Comparison of ENCODE assay signal across 8 cellular contexts in the genomic region with DNA sequence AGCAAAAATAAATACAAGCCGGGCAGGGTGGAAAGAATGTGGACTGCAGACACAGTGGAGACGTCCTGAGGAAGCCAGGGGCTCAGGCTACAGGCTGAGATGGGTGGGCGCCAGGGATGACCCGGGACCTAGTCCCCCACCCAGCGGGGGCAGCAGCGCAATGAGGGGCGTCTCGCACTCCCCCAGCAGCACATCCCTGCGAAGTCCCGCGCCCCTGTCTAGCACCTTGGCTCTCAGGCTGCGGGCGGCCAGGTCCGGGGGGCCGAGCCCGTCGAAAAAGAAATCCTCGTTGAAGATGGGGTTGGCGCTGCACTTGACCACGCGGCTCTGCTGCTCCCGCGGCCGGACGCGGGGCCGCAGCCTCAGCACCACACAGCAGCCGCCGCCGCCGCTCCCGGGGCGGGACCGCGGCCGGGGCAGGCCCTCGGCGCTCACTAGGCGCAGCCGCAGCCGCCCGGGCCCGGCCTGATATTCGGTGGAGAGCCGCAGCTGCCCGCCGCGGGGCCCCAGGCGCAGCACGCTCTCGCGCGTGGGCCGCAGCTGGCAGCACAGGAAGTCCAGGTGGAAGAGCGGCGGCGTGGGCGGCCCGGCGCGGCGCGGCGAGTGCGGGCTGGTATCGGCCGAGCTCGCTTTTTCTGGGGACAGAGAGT.
DNase-seq lines count a peak whose midpoint lies in the region; ATAC-seq and TF ChIP-seq lines count a peak whose summit lies in the region.
"Had no signal": no experiment of that assay in that cellular context is flagged by ENCODE, and none has a peak within 500 bp of the region (broad histone marks: within the 10 kb centered on the region; RNA-seq: fewer than 3 reads in every experiment).

No MANE protein-coding gene starts in this region.

- peak overlapping the region; percentile 92 for H3K4me3 Mint-ChIP-seq in activated naive CD4-positive, alpha-beta T cell treated with anti-CD3 and anti-CD28 coated beads, Interleukin-2, amount 50 U/mL, for 24 hours

- H3K27ac Mint-ChIP-seq in activated naive CD4-positive, alpha-beta T cell treated with anti-CD3 and anti-CD28 coated beads, Interleukin-2, amount 50 U/mL, for 24 hours, result peak overlapping the region; percentile 92

- peak overlapping the region; percentile 63 for H3K4me3 ChIP-seq in iPS-18c (ENCODE audit: insufficient read depth, low read depth, low read length)
- H3K4me3 ChIP-seq: mucosa of descending colon had no signal

- peaks cover 47% of the 10 kb centered on the region for H3K4me1 Mint-ChIP-seq in activated naive CD4-positive, alpha-beta T cell treated with anti-CD3 and anti-CD28 coated beads, Interleukin-2, amount 50 U/mL, for 24 hours

- peaks cover 2% of the 10 kb centered on the region for H3K36me3 Mint-ChIP-seq in activated naive CD4-positive, alpha-beta T cell treated with anti-CD3 and anti-CD28 coated beads, Interleukin-2, amount 50 U/mL, for 24 hours

- no peaks in the 10 kb centered on the region for H3K9me3 ChIP-seq in iPS-18c (ENCODE audit: control insufficient read depth, insufficient read depth, low read length)
- H3K9me3 ChIP-seq: mucosa of descending colon had no signal

- H3K27me3 Mint-ChIP-seq in activated naive CD4-positive, alpha-beta T cell treated with anti-CD3 and anti-CD28 coated beads, Interleukin-2, amount 50 U/mL, for 24 hours, result no peaks in the 10 kb centered on the region

- no peaks in the 10 kb centered on the region for H3K9me3 Mint-ChIP-seq in activated naive CD4-positive, alpha-beta T cell treated with anti-CD3 and anti-CD28 coated beads, Interleukin-2, amount 50 U/mL, for 24 hours

- peak; percentile 28 for DNase-seq in stimulated activated CD8-positive, alpha-beta memory T cell treated with anti-CD3 and anti-CD28 coated beads, Interleukin-12 subunit alpha, Interleukin-12 subunit beta, amount 100 ng/mL, for 4 hours (ENCODE audit: low read depth)
- no peak for DNase-seq in NK-92 treated with Interleukin-12 subunit alpha and Interleukin-12 subunit beta, amount 100 ng/mL, for 24 hours (lab: John Stamatoyannopoulos, UW)

- ATAC-seq in HG02588 (IDR thresholded peaks at IDR 0.05; ENCODE audit: unreplicated experiment) (peak; percentile 36), SK-N-SH treated with all-trans-retinoic acid at 6 μM for 48 hours (no peak), HG03354 (IDR thresholded peaks at IDR 0.05; ENCODE audit: poor library complexity, severe bottlenecking, unreplicated experiment) (no peak)

TF ChIP-seq in SK-N-SH treated with all-trans-retinoic acid at 6 μM for 48 hours, 23 proteins besides CTCF, POLR2A, EP300 and RAD21:
- TF ChIP-seq, protein P1, sequence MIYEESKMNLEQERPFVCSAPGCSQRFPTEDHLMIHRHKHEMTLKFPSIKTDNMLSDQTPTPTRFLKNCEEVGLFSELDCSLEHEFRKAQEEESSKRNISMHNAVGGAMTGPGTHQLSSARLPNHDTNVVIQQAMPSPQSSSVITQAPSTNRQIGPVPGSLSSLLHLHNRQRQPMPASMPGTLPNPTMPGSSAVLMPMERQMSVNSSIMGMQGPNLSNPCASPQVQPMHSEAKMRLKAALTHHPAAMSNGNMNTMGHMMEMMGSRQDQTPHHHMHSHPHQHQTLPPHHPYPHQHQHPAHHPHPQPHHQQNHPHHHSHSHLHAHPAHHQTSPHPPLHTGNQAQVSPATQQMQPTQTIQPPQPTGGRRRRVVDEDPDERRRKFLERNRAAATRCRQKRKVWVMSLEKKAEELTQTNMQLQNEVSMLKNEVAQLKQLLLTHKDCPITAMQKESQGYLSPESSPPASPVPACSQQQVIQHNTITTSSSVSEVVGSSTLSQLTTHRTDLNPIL (CRISPR knock-in tag; IDR thresholded peaks at IDR 0.05; ENCODE audit: low read depth), result no peak
- TF ChIP-seq RARB (CRISPR knock-in tag; IDR thresholded peaks at IDR 0.05), result no peak
- TF ChIP-seq CSDC2 (CRISPR knock-in tag; IDR thresholded peaks at IDR 0.05), result no peak
- TF ChIP-seq GLIS3 (CRISPR knock-in tag; IDR thresholded peaks at IDR 0.05), result no peak
- TF ChIP-seq ZNF565 (CRISPR knock-in tag; conservative IDR thresholded peaks at IDR 0.05; ENCODE audit: low read depth), result no peak
- TF ChIP-seq, protein P2, sequence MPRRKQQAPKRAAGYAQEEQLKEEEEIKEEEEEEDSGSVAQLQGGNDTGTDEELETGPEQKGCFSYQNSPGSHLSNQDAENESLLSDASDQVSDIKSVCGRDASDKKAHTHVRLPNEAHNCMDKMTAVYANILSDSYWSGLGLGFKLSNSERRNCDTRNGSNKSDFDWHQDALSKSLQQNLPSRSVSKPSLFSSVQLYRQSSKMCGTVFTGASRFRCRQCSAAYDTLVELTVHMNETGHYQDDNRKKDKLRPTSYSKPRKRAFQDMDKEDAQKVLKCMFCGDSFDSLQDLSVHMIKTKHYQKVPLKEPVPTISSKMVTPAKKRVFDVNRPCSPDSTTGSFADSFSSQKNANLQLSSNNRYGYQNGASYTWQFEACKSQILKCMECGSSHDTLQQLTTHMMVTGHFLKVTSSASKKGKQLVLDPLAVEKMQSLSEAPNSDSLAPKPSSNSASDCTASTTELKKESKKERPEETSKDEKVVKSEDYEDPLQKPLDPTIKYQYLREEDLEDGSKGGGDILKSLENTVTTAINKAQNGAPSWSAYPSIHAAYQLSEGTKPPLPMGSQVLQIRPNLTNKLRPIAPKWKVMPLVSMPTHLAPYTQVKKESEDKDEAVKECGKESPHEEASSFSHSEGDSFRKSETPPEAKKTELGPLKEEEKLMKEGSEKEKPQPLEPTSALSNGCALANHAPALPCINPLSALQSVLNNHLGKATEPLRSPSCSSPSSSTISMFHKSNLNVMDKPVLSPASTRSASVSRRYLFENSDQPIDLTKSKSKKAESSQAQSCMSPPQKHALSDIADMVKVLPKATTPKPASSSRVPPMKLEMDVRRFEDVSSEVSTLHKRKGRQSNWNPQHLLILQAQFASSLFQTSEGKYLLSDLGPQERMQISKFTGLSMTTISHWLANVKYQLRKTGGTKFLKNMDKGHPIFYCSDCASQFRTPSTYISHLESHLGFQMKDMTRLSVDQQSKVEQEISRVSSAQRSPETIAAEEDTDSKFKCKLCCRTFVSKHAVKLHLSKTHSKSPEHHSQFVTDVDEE (CRISPR knock-in tag; IDR thresholded peaks at IDR 0.05), result no peak
- TF ChIP-seq ESRRG (CRISPR knock-in tag; IDR thresholded peaks at IDR 0.05), result no peak
